In genomic region chr5:94627191-94627590, GRCh38 we compare ENCODE assay signal across 19 cellular contexts. TPM values are rescaled to one million over a fixed set of nuclear protein-coding genes. Genes with fewer than 3 reads are reported as not detected.
A peak's percentile ranks its signal among the peaks of the same experiment; 100 is the strongest.
DNase-seq lines count a peak whose midpoint lies in the region; ATAC-seq and FAIRE-seq lines count a peak whose summit lies in the region.
"Had no signal": no experiment of that assay in that cellular context is flagged by ENCODE, and none has a peak within 500 bp of the region (broad histone marks: within the 10 kb centered on the region; RNA-seq: fewer than 3 reads in every experiment).

No MANE protein-coding gene starts in this region.

- H3K9me3 ChIP-seq in adipocyte (ENCODE audit: control insufficient read depth, low read length) = no peaks in the 10 kb centered on the region
- H3K9me3 ChIP-seq: Caco-2 had no signal

- intact Hi-C loops in sciatic nerve (cut with DNase I) = no loop called here

- peaks cover 13% of the 10 kb centered on the region for H3K36me3 ChIP-seq in adipocyte (ENCODE audit: control insufficient read depth, insufficient read depth, low read length, severe bottlenecking)

- ATAC-seq in sciatic nerve (no peak), GM21528 (IDR thresholded peaks at IDR 0.05; ENCODE audit: low FRiP score, unreplicated experiment) (no peak)
- ATAC-seq: CD8-positive, alpha-beta T cell; HCT116 had no signal

- peak; percentile 17 for DNase-seq in adipocyte (ENCODE audit: low read depth)
- peak; percentile 43 for DNase-seq in fibroblast of peridontal ligament (ENCODE audit: extremely low read depth)
- no peak for DNase-seq in sciatic nerve (ENCODE audit: low spot score)
- DNase-seq in NCI-H748 (lab: John Stamatoyannopoulos, UW; ENCODE audit: unreplicated experiment) = no peak
- DNase-seq: Caco-2; CD4-positive, CD25-positive, alpha-beta regulatory T cell; CD8-positive, alpha-beta T cell; DMS153; DMS79; EL; GF-D8; GOT3; H7 had no signal

- peak; percentile 15 for FAIRE-seq in G401.6 (lab: Jason Lieb, UNC)
- FAIRE-seq: A204.1, GM18507 had no signal

- H3K27me3 ChIP-seq in adipocyte (replicated peaks; ENCODE audit: control insufficient read depth, insufficient read depth, low read length) = no peaks in the 10 kb centered on the region
- H3K27me3 ChIP-seq: BLaER1 had no signal

- no peak overlapping the region for H3K4me3 ChIP-seq in adipocyte (ENCODE audit: low read length)
- H3K4me3 ChIP-seq: BLaER1 had no signal

- no peak overlapping the region for H3K9ac ChIP-seq in adipocyte (ENCODE audit: low read length)
- H3K9ac ChIP-seq: BLaER1 had no signal

- H3K4me1 ChIP-seq in adipocyte (ENCODE audit: control insufficient read depth, insufficient read depth, low read length) = peaks cover under 1% of the 10 kb centered on the region
- H3K4me1 ChIP-seq: Caco-2 had no signal

RNA-seq across cellular contexts. Expression of gene SLF1, which starts 8.7 kb away (rescaled TPM):
- total RNA-seq in sciatic nerve = 8.6 TPM

RNA-seq across cellular contexts. Expression of gene KIAA0825, which starts 8.8 kb away (rescaled TPM):
- 5.6 TPM for total RNA-seq in sciatic nerve

Comparison
In these comparisons a context has a peak if more than half of its experiments do, and no peak if none do; other contexts are left out.
1. DNase-seq: peak in adipocyte (single experiment) and fibroblast of peridontal ligament (single experiment); none in sciatic nerve (single experiment) and NCI-H748 (single experiment).